Comparison of ENCODE assay signal across 7 cellular contexts in the genomic region with DNA sequence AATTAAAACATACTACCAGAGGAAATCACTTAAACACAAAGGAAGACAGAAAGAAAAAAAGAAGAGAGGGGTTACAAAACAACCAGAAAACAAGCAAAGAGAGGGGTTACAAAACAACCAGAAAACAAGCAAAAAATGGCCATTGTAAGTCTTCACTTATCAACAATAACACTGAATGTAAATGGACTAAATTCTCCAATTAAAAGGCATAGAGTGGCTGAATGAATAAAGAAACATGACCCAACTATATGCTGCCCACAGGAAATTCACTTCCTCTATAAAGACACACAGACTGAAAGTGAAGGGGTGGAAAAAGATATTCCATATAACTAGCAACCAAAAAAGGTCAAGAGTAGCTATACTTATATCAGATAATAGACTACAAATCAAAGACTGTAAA.
"Had no signal": no experiment of that assay in that cellular context is flagged by ENCODE, and none has a peak within 500 bp of the region (broad histone marks: within the 10 kb centered on the region; RNA-seq: fewer than 3 reads in every experiment).

No MANE protein-coding gene starts in this region.

- ATAC-seq: HCT116, HepG2 had no signal

- H3K27ac Mint-ChIP-seq: HFFc6, IgD-negative memory B cell had no signal

- H3K4me1 Mint-ChIP-seq: IgD-negative memory B cell had no signal

- DNase-seq: GM23248, GOT3, H7, HFFc6 had no signal

- H3K4me3 Mint-ChIP-seq: HFFc6, IgD-negative memory B cell had no signal
